Comparison of ENCODE assay signal across 1 cellular context in the genomic region with DNA sequence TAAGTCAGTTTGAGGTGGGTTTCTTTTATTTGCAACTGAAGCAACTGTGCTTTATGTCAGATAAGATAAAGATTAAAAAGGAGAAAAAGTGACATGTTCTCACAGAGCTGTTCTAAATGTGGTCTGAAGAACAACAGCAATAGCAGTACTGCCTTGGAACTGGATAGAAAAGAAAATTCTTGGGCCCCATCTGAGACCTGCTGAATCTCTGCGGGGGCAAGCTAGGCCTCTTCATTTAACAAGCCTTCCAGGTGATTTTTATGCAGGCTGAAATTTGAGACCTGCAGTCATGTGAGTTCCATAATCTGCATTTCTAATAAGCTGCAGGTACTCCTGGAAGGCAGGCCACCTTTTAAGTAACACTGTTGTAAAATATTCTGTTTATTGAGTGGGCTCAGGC.
TF ChIP-seq lines count a peak whose summit lies in the region.

No MANE protein-coding gene starts in this region.

TF ChIP-seq in GM23338, 12 proteins besides CTCF, POLR2A, EP300 and RAD21 (continued from another document):
- TF ChIP-seq ZNF331 (CRISPR knock-in tag; IDR thresholded peaks at IDR 0.05; ENCODE audit: low read depth), result no peak
- TF ChIP-seq ZNF114 (CRISPR knock-in tag; IDR thresholded peaks at IDR 0.05), result no peak
